In genomic region chr2:206784559-206785353, GRCh38 we compare ENCODE assay signal across 20 cellular contexts. TPM values are rescaled to one million over a fixed set of nuclear protein-coding genes. Genes with fewer than 3 reads are reported as not detected.
A peak's percentile ranks its signal among the peaks of the same experiment; 100 is the strongest.
DNase-seq lines count a peak whose midpoint lies in the region; ATAC-seq, FAIRE-seq and TF ChIP-seq lines count a peak whose summit lies in the region.
"Had no signal": no experiment of that assay in that cellular context is flagged by ENCODE, and none has a peak within 500 bp of the region (broad histone marks: within the 10 kb centered on the region; RNA-seq: fewer than 3 reads in every experiment).

No MANE protein-coding gene starts in this region.

- H3F3A ChIP-seq in PC-3 (ENCODE audit: low read length, unreplicated experiment) = no peaks in the 10 kb centered on the region

- H3K9ac ChIP-seq in PC-3 (ENCODE audit: low read length) (no peak overlapping the region), K562 (ENCODE audit: insufficient read depth in 1 of 2, low read depth in 2 of 2, low read length in 2 of 2) (no peak overlapping the region)

- no peaks in the 10 kb centered on the region for H3K27me3 Mint-ChIP-seq in activated CD4-positive, alpha-beta memory T cell treated with anti-CD3 and anti-CD28 coated beads for 36 hours
- no peaks in the 10 kb centered on the region for H3K27me3 Mint-ChIP-seq in activated CD4-positive, alpha-beta memory T cell treated with anti-CD3 and anti-CD28 coated beads, Interleukin-2, amount 10 ng/mL, durations not matched to agents 7 days and 5 days

- H2AFZ ChIP-seq in PC-3 (ENCODE audit: low read length) (no peak overlapping the region), K562 (ENCODE audit: low read depth, low read length) (no peak overlapping the region)
- H2AFZ ChIP-seq: GM23338, PC-9 had no signal

- in situ Hi-C loops in K562 (cut with MboI) = no loop called here

- peaks cover 10% of the 10 kb centered on the region for H3K4me1 Mint-ChIP-seq in activated CD4-positive, alpha-beta memory T cell treated with anti-CD3 and anti-CD28 coated beads for 36 hours (ENCODE audit: low read depth)
- H3K4me1 Mint-ChIP-seq in activated CD4-positive, alpha-beta memory T cell treated with anti-CD3 and anti-CD28 coated beads, Interleukin-2, amount 10 ng/mL, durations not matched to agents 7 days and 5 days = peaks cover 2% of the 10 kb centered on the region
- H3K4me1 Mint-ChIP-seq: GM23338 had no signal

- H3K27ac ChIP-seq in A549 (no peak overlapping the region), PC-3 (ENCODE audit: low read length) (no peak overlapping the region), K562 (ENCODE audit: extremely low read depth, low read depth, low read length) (no peak overlapping the region), ascending aorta (no peak overlapping the region)
- H3K27ac ChIP-seq: C4-2B, PC-9 had no signal

- peaks cover 14% of the 10 kb centered on the region; the same call in 1 of the 2 replicates for H4K20me1 ChIP-seq in PC-3 (ENCODE audit: low read length)
- H4K20me1 ChIP-seq in K562 (replicated peaks; ENCODE audit: control insufficient read depth, insufficient read depth, low read length) = no peaks in the 10 kb centered on the region

- H3K4me2 ChIP-seq in A549 = no peak overlapping the region
- H3K4me2 ChIP-seq in PC-3 (ENCODE audit: low read length) = no peak overlapping the region
- H3K4me2 ChIP-seq in K562 (ENCODE audit: insufficient read depth, low read length) = no peak overlapping the region
- H3K4me2 ChIP-seq: GM23338, PC-9 had no signal

- peaks cover 11% of the 10 kb centered on the region for H3K9me3 Mint-ChIP-seq in activated CD4-positive, alpha-beta memory T cell treated with anti-CD3 and anti-CD28 coated beads for 36 hours
- peaks cover 4% of the 10 kb centered on the region for H3K9me3 Mint-ChIP-seq in activated CD4-positive, alpha-beta memory T cell treated with anti-CD3 and anti-CD28 coated beads, Interleukin-2, amount 10 ng/mL, durations not matched to agents 7 days and 5 days
- H3K9me3 Mint-ChIP-seq: GM23338 had no signal

- no peak overlapping the region for H3K4me3 ChIP-seq in A549
- H3K4me3 ChIP-seq in PC-3 (ENCODE audit: low read length) = no peak overlapping the region
- no peak overlapping the region for H3K4me3 ChIP-seq in K562
- H3K4me3 ChIP-seq in ascending aorta = no peak overlapping the region
- H3K4me3 ChIP-seq: GM23338, PC-9 had no signal

- peaks cover 48% of the 10 kb centered on the region for H3K36me3 Mint-ChIP-seq in activated CD4-positive, alpha-beta memory T cell treated with anti-CD3 and anti-CD28 coated beads for 36 hours
- H3K36me3 Mint-ChIP-seq in activated CD4-positive, alpha-beta memory T cell treated with anti-CD3 and anti-CD28 coated beads, Interleukin-2, amount 10 ng/mL, durations not matched to agents 7 days and 5 days (ENCODE audit: low read depth) = peaks cover 46% of the 10 kb centered on the region

- TF ChIP-seq CTCF in A549 (IDR thresholded peaks at IDR 0.05) (no peak), PC-3 (conservative IDR thresholded peaks at IDR 0.05; ENCODE audit: low read depth, low read length) (no peak), K562 (IDR thresholded peaks at IDR 0.05 in 2 of 3, conservative IDR thresholded peaks at IDR 0.05 in 1 of 3; ENCODE audit: insufficient read depth in 2 of 3, low read depth in 1 of 3, low read length in 3 of 3) (no peak), ascending aorta (IDR thresholded peaks at IDR 0.05) (no peak)

- H3K9me2 ChIP-seq in PC-3 (replicated peaks; ENCODE audit: low read length) = no peaks in the 10 kb centered on the region

- BruUV-seq in PC-3 (replicated peaks; lab: Mats Ljungman, UMichigan) = no TSS peak
- no TSS peak for BruUV-seq in K562 (replicated peaks; lab: Mats Ljungman, UMichigan)

- no peak for DNase-seq in activated CD4-positive, alpha-beta memory T cell treated with anti-CD3 and anti-CD28 coated beads for 36 hours
- DNase-seq in activated CD4-positive, alpha-beta memory T cell treated with anti-CD3 and anti-CD28 coated beads, Interleukin-2, amount 10 ng/mL, durations not matched to agents 7 days and 5 days = no peak
- no peak for DNase-seq in A549 (ENCODE audit: low read depth in 1 of 2, low spot score in 1 of 2)
- peak; percentile 19 for DNase-seq in PC-3
- no peak for DNase-seq in K562 (ENCODE audit: extremely low read depth in 1 of 4, low spot score in 3 of 4)
- DNase-seq in ascending aorta (ENCODE audit: low spot score in 2 of 2) = no peak
- DNase-seq: DMS 273 treated with DMSO at 0.1 percent for 48 hours, GDM1, KBM-7, NCI-H1417 treated with DMSO at 0.1 percent for 48 hours, NCI-H1930, NCI-H2171 treated with DMSO at 0.1 percent for 48 hours, NCI-H446 treated with DMSO at 0.1 percent for 48 hours, NCI-H82, PC-9 had no signal

- no peak for ATAC-seq in A549
- no peak; the same call in 1 of the 2 replicates for ATAC-seq in PC-3
- ATAC-seq in K562 = no peak
- ATAC-seq in GM18502 (IDR thresholded peaks at IDR 0.05; ENCODE audit: poor library complexity, unreplicated experiment) = no peak
- ATAC-seq in GM18520 (IDR thresholded peaks at IDR 0.05; ENCODE audit: unreplicated experiment) = no peak

- no peak overlapping the region for H3K4me3 Mint-ChIP-seq in activated CD4-positive, alpha-beta memory T cell treated with anti-CD3 and anti-CD28 coated beads for 36 hours
- no peak overlapping the region for H3K4me3 Mint-ChIP-seq in activated CD4-positive, alpha-beta memory T cell treated with anti-CD3 and anti-CD28 coated beads, Interleukin-2, amount 10 ng/mL, durations not matched to agents 7 days and 5 days
- H3K4me3 Mint-ChIP-seq: GM23338 had no signal

- H3K4me1 ChIP-seq in A549 = no peaks in the 10 kb centered on the region
- no peaks in the 10 kb centered on the region for H3K4me1 ChIP-seq in PC-3 (ENCODE audit: insufficient read depth, low read length)
- H3K4me1 ChIP-seq in K562 (replicated peaks in 1 of 2; ENCODE audit: control insufficient read depth in 2 of 2, insufficient read depth in 2 of 2, low read length in 2 of 2) = no peaks in the 10 kb centered on the region
- no peaks in the 10 kb centered on the region for H3K4me1 ChIP-seq in ascending aorta

- H3K36me3 ChIP-seq in PC-3 (ENCODE audit: low read depth, low read length) (peaks cover 83% of the 10 kb centered on the region), K562 (ENCODE audit: control insufficient read depth, insufficient read depth, low read length) (peaks cover 85% of the 10 kb centered on the region), ascending aorta (peaks cover 61 to 89% of the 10 kb centered on the region in 2 donors)

- TF ChIP-seq RAD21 in A549 (conservative IDR thresholded peaks at IDR 0.05 in 1 of 2, IDR thresholded peaks at IDR 0.05 in 1 of 2) (no peak), K562 (CRISPR knock-in tag; conservative IDR thresholded peaks at IDR 0.05 in 1 of 2, IDR thresholded peaks at IDR 0.05 in 1 of 2) (no peak)

- TF ChIP-seq EP300 in A549 (IDR thresholded peaks at IDR 0.05) (no peak), K562 (IDR thresholded peaks at IDR 0.05; ENCODE audit: low read length) (no peak)

- H3K27me3 ChIP-seq in PC-3 (ENCODE audit: low read length) (no peaks in the 10 kb centered on the region), K562 (ENCODE audit: control insufficient read depth in 2 of 2, insufficient read depth in 2 of 2, low read length in 2 of 2) (no peaks in the 10 kb centered on the region), ascending aorta (no peaks in the 10 kb centered on the region)

- H3K9me3 ChIP-seq in A549 (0 out of 3 replicates have a peak, but pooled peaks cover 5% of the 10 kb centered on the region), PC-3 (ENCODE audit: low read length) (peaks cover 5% of the 10 kb centered on the region; the same call in 1 of the 2 replicates), K562 (replicated peaks; ENCODE audit: control insufficient read depth, insufficient read depth, low read depth, low read length) (no peaks in the 10 kb centered on the region), ascending aorta (peaks cover 3 to 11% of the 10 kb centered on the region in 2 donors)

- intact Hi-C loops in activated CD4-positive, alpha-beta memory T cell treated with anti-CD3 and anti-CD28 coated beads for 36 hours (cut with micrococcal nuclease) = loop anchor here (5.0 kb wide), 1 partner anchor 227 kb away; no protein-coding TSS in a partner anchor
- intact Hi-C loops in PC-3 (cut with micrococcal nuclease) (no loop called here), K562 (cut with micrococcal nuclease) (loop anchor here (5.0 kb wide), 2 partner anchors 92 to 392 kb away; no protein-coding TSS in a partner anchor), ascending aorta (cut with DNase I) (loop anchor here (5.0 kb wide), 1 partner anchor 92 kb away; no protein-coding TSS in a partner anchor)

- TF ChIP-seq POLR2A in A549 (IDR thresholded peaks at IDR 0.05; ENCODE audit: low read length) = no peak
- TF ChIP-seq POLR2A in K562 (conservative IDR thresholded peaks at IDR 0.05) = no peak

- peak overlapping the region; percentile 39 for H3K27ac Mint-ChIP-seq in activated CD4-positive, alpha-beta memory T cell treated with anti-CD3 and anti-CD28 coated beads for 36 hours
- no peak overlapping the region for H3K27ac Mint-ChIP-seq in activated CD4-positive, alpha-beta memory T cell treated with anti-CD3 and anti-CD28 coated beads, Interleukin-2, amount 10 ng/mL, durations not matched to agents 7 days and 5 days
- H3K27ac Mint-ChIP-seq: GM23338 had no signal

- FAIRE-seq in A549 (lab: Jason Lieb, UNC) (no peak), K562 (lab: Jason Lieb, UNC) (no peak)
- FAIRE-seq: GM12892 had no signal

- H3K9me1 ChIP-seq in K562 (ENCODE audit: control insufficient read depth, insufficient read depth, low read length) = no peaks in the 10 kb centered on the region

- POLR2A ChIA-PET in activated CD4-positive, alpha-beta memory T cell treated with anti-CD3 and anti-CD28 coated beads for 36 hours (lab: Charles Lee) = no interaction called here
- POLR2A ChIA-PET in activated CD4-positive, alpha-beta memory T cell treated with anti-CD3 and anti-CD28 coated beads, Interleukin-2, amount 10 ng/mL, durations not matched to agents 7 days and 5 days (lab: Charles Lee) = interaction anchor here (1.7 kb wide), 1 partner anchor 13 kb away, joined by 4 read pairs; no protein-coding TSS in a partner anchor
- POLR2A ChIA-PET in A549 (lab: Yijun Ruan, JAX) = no interaction called here
- POLR2A ChIA-PET in PC-3 (lab: Charles Lee; ENCODE audit: unreplicated experiment) = no interaction called here
- POLR2A ChIA-PET in K562 (lab: Yijun Ruan, JAX) = no interaction called here

- CTCF ChIA-PET in activated CD4-positive, alpha-beta memory T cell treated with anti-CD3 and anti-CD28 coated beads for 36 hours (lab: Charles Lee) = interaction anchor here (0.9 to 1.0 kb wide), 2 partner anchors 16 to 90 kb away, joined by 3 read pairs; no protein-coding TSS in a partner anchor
- CTCF ChIA-PET in activated CD4-positive, alpha-beta memory T cell treated with anti-CD3 and anti-CD28 coated beads, Interleukin-2, amount 10 ng/mL, durations not matched to agents 7 days and 5 days (lab: Charles Lee) = interaction anchor here (1.1 to 5.1 kb wide), 2 partner anchors 15 to 20 kb away, joined by 4 to 23 read pairs; partner anchors contain the start of genes FASTKD2 and MDH1B
- CTCF ChIA-PET in A549 (lab: Yijun Ruan, JAX) = interaction anchor here (0.5 to 3.3 kb wide), 4 partner anchors 15 to 387 kb away, joined by 3 to 13 read pairs (median 3); no protein-coding TSS in a partner anchor
- CTCF ChIA-PET in PC-3 (lab: Charles Lee) = no interaction called here
- CTCF ChIA-PET in K562 (lab: Yijun Ruan, JAX; ENCODE audit: low intra/inter-chr PET ratio) = no interaction called here

- WGBS in A549 (ENCODE audit: missing lambda C conversion rate) = 89% methylated on average over 7 of the region's 7 CpGs
- 85% methylated on average over 6 of the region's 7 CpGs for WGBS in K562 (ENCODE audit: insufficient coverage, low coverage, missing lambda C conversion rate)

- H3K79me2 ChIP-seq in PC-3 (ENCODE audit: low read length) = peaks cover 9% of the 10 kb centered on the region; the same call in 1 of the 2 replicates
- H3K79me2 ChIP-seq in K562 (ENCODE audit: control insufficient read depth, insufficient read depth, low read length) = peaks cover 4% of the 10 kb centered on the region; the same call in 2 of the 3 replicates

RNA-seq across cellular contexts. Expression of gene FASTKD2, which starts 19.4 kb away (rescaled TPM):
- total RNA-seq in activated CD4-positive, alpha-beta memory T cell treated with anti-CD3 and anti-CD28 coated beads for 36 hours = 10 to 100 TPM; 31.3 to 32.0 TPM
- total RNA-seq in activated CD4-positive, alpha-beta memory T cell treated with anti-CD3 and anti-CD28 coated beads, Interleukin-2, amount 10 ng/mL, durations not matched to agents 7 days and 5 days = 10 to 100 TPM; 15.4 to 15.7 TPM
- 56.9 and 60.1 TPM in 2 replicates for polyA plus RNA-seq in A549 (2011; rRNA removed)
- polyA plus RNA-seq in A549 (2012; cell fraction: cytosol; rRNA removed) = 16.4 and 20.3 TPM in 2 replicates
- polyA plus RNA-seq in A549 (2012; cell fraction: nucleus; rRNA removed) = 22.6 and 26.0 TPM in 2 replicates
- polyA plus RNA-seq in A549 (2017; fragmentation: RNase III; extraction: RNeasy Plus Mini Kit Qiagen cat#74134 plus additional on column Dnase treatment) = 35.5 to 39.1 TPM (median 37.6 TPM) in 3 replicates
- 30.2 and 37.6 TPM in 2 replicates for polyA minus RNA-seq in A549 (2011; rRNA and poly(A)+ RNA removed)
- 31.2 and 41.4 TPM in 2 replicates for total RNA-seq in PC-3 (2014; rRNA removed)
- 13.1 and 34.5 TPM in 2 replicates for total RNA-seq in K562 (2011; cell fraction: chromatin; rRNA removed; ENCODE audit: low replicate concordance)
- 5.7 and 7.4 TPM in 2 replicates for total RNA-seq in K562 (2011; cell fraction: nucleolus; rRNA removed)
- total RNA-seq in K562 (2011; cell fraction: nucleoplasm; rRNA removed) = 15.3 and 21.3 TPM in 2 replicates
- 20.8 and 21.6 TPM in 2 replicates for total RNA-seq in K562 (2014; rRNA removed)
- total RNA-seq in K562 (2014; rRNA removed; fragmentation: Illumina TruSeq; extraction: Trizol) = 50.4 and 54.1 TPM in 2 replicates
- 37.0 and 39.1 TPM in 2 replicates for total RNA-seq in K562 (2015; rRNA removed; fragmentation: Illumina TruSeq; extraction: Trizol)
- total RNA-seq in K562 (2021) = 26.1 and 27.4 TPM in 2 replicates
- polyA plus RNA-seq in K562 (2011; rRNA removed) = 39.7 and 55.0 TPM in 2 replicates
- 19.7 and 27.0 TPM in 2 replicates for polyA plus RNA-seq in K562 (2011; cell fraction: cytosol; rRNA removed)
- polyA plus RNA-seq in K562 (2011; cell fraction: nucleus; rRNA removed) = 22.2 and 33.5 TPM in 2 replicates
- 13.9 and 20.0 TPM in 2 replicates for polyA plus RNA-seq in K562 (2012)
- polyA plus RNA-seq in K562 (2014; fragmentation: Illumina TruSeq; extraction: Trizol) = 33.7 and 37.1 TPM in 2 replicates
- polyA plus RNA-seq in K562 (2014; fragmentation: Nextera tagmentation; extraction: Ambion mirVana) = 10 to 100 TPM; 84.9 to 90.6 TPM
- 22.9 and 26.6 TPM in 2 replicates for polyA plus RNA-seq in K562 (2014; rRNA removed)
- polyA minus RNA-seq in K562 (2011; rRNA and poly(A)+ RNA removed) = 64.9 and 69.3 TPM in 2 replicates
- 11.0 and 20.1 TPM in 2 replicates for polyA minus RNA-seq in K562 (2011; cell fraction: cytosol; rRNA and poly(A)+ RNA removed)
- polyA minus RNA-seq in K562 (2011; cell fraction: nucleus; rRNA and poly(A)+ RNA removed) = 11.4 and 17.1 TPM in 2 replicates
- 41.5 TPM for total RNA-seq in ascending aorta

RNA-seq across cellular contexts. Expression of gene MDH1B, which starts 19.6 kb away (rescaled TPM):
- total RNA-seq in activated CD4-positive, alpha-beta memory T cell treated with anti-CD3 and anti-CD28 coated beads for 36 hours = under 1 TPM; 0.74 to 0.87 TPM
- under 1 TPM; 0.08 to 0.15 TPM for total RNA-seq in activated CD4-positive, alpha-beta memory T cell treated with anti-CD3 and anti-CD28 coated beads, Interleukin-2, amount 10 ng/mL, durations not matched to agents 7 days and 5 days
- 1.3 and 2.8 TPM in 2 replicates for polyA plus RNA-seq in A549 (2011; rRNA removed)
- 0.83 and 0.91 TPM in 2 replicates for polyA plus RNA-seq in A549 (2012; cell fraction: cytosol; rRNA removed)
- polyA plus RNA-seq in A549 (2012; cell fraction: nucleus; rRNA removed) = 0.58 and 0.67 TPM in 2 replicates
- polyA plus RNA-seq in A549 (2017; fragmentation: RNase III; extraction: RNeasy Plus Mini Kit Qiagen cat#74134 plus additional on column Dnase treatment) = 3.1 to 4.0 TPM (median 3.2 TPM) in 3 replicates
- 1.5 and 2.6 TPM in 2 replicates for polyA minus RNA-seq in A549 (2011; rRNA and poly(A)+ RNA removed)
- 0.23 and 0.40 TPM in 2 replicates for total RNA-seq in PC-3 (2014; rRNA removed)
- total RNA-seq in K562 (2011; cell fraction: chromatin; rRNA removed; ENCODE audit: low replicate concordance) = 0.39 TPM in 1 of 2 replicates, not detected in the other
- total RNA-seq in K562 (2011; cell fraction: nucleolus; rRNA removed) = not detected in 2 replicates
- total RNA-seq in K562 (2011; cell fraction: nucleoplasm; rRNA removed) = not detected in 2 replicates
- total RNA-seq in K562 (2014; rRNA removed) = 0.08 TPM in 1 of 2 replicates, not detected in the other
- total RNA-seq in K562 (2014; rRNA removed; fragmentation: Illumina TruSeq; extraction: Trizol) = 0.15 TPM in 1 of 2 replicates, not detected in the other
- 0.08 TPM in 1 of 2 replicates, not detected in the other for total RNA-seq in K562 (2015; rRNA removed; fragmentation: Illumina TruSeq; extraction: Trizol)
- 0.07 TPM in 1 of 2 replicates, not detected in the other for total RNA-seq in K562 (2021)
- polyA plus RNA-seq in K562 (2011; rRNA removed) = 0.06 and 0.08 TPM in 2 replicates
- polyA plus RNA-seq in K562 (2011; cell fraction: cytosol; rRNA removed) = not detected in 2 replicates
- polyA plus RNA-seq in K562 (2011; cell fraction: nucleus; rRNA removed) = 0.07 TPM in 1 of 2 replicates, not detected in the other
- polyA plus RNA-seq in K562 (2012) = 0.08 and 0.11 TPM in 2 replicates
- 0.14 TPM in 1 of 2 replicates, not detected in the other for polyA plus RNA-seq in K562 (2014; fragmentation: Illumina TruSeq; extraction: Trizol)
- polyA plus RNA-seq in K562 (2014; fragmentation: Nextera tagmentation; extraction: Ambion mirVana) = under 1 TPM in 1 of 2 experiments, not detected in 1; 0.14 TPM
- 0.16 TPM in 1 of 2 replicates, not detected in the other for polyA plus RNA-seq in K562 (2014; rRNA removed)
- polyA minus RNA-seq in K562 (2011; rRNA and poly(A)+ RNA removed) = not detected in 2 replicates
- not detected in 2 replicates for polyA minus RNA-seq in K562 (2011; cell fraction: cytosol; rRNA and poly(A)+ RNA removed)
- polyA minus RNA-seq in K562 (2011; cell fraction: nucleus; rRNA and poly(A)+ RNA removed) = 0.13 and 0.33 TPM in 2 replicates
- total RNA-seq in ascending aorta = not detected

Comparison
In these comparisons a context has a peak if more than half of its experiments do, and no peak if none do; other contexts are left out.
1. CTCF ChIA-PET loops: an anchor here in activated CD4-positive, alpha-beta memory T cell treated with anti-CD3 and anti-CD28 coated beads for 36 hours (0.9 to 1.0 kb wide), activated CD4-positive, alpha-beta memory T cell treated with anti-CD3 and anti-CD28 coated beads, Interleukin-2, amount 10 ng/mL, durations not matched to agents 7 days and 5 days (1.1 to 5.1 kb wide) and A549 (0.5 to 3.3 kb wide); none called in PC-3 and K562.